8 cellular contexts compared by ENCODE assay signal in genomic region chr17:7912927-7913524, GRCh38. TPM values are rescaled to one million over a fixed set of nuclear protein-coding genes. Genes with fewer than 3 reads are reported as not detected.
DNase-seq lines count a peak whose midpoint lies in the region; ATAC-seq and TF ChIP-seq lines count a peak whose summit lies in the region.

No MANE protein-coding gene starts in this region.

- H3K36me3 ChIP-seq in BE2C = no peaks in the 10 kb centered on the region; the same call in 1 of the 2 replicates
- peaks cover 18% of the 10 kb centered on the region for H3K36me3 ChIP-seq in fibroblast of lung (ENCODE audit: control insufficient read depth, insufficient read depth, low read length)
- peaks cover 44% of the 10 kb centered on the region for H3K36me3 ChIP-seq in neutrophil

- H3K4me3 ChIP-seq in BE2C (ENCODE audit: low read depth, low read length) (no peak overlapping the region), GM12875 (ENCODE audit: low read depth, low read length) (no peak overlapping the region), fibroblast of lung (replicated peaks in 1 of 4; ENCODE audit: control extremely low read depth in 1 of 4, insufficient read depth in 1 of 4, low read depth in 3 of 4, low read length in 4 of 4) (no peak overlapping the region), neutrophil (ENCODE audit: low read depth in 1 of 2, low read length in 1 of 2) (no peak overlapping the region)

- H3K9me3 ChIP-seq in BE2C = peaks cover 3% of the 10 kb centered on the region; the same call in 1 of the 2 replicates
- no peaks in the 10 kb centered on the region for H3K9me3 ChIP-seq in fibroblast of lung (ENCODE audit: control insufficient read depth, insufficient read depth, low read depth, low read length)
- no peaks in the 10 kb centered on the region for H3K9me3 ChIP-seq in neutrophil

- no peak overlapping the region for H3K4me2 ChIP-seq in fibroblast of lung (ENCODE audit: extremely low read depth, insufficient read depth, low read length)

- H3K36me3 Mint-ChIP-seq in activated CD4-positive, alpha-beta T cell treated with anti-CD3 and anti-CD28 coated beads, Interleukin-2, amount 10 ng/mL, durations not matched to agents 24 days and 14 days (ENCODE audit: low read depth) = peaks cover 47% of the 10 kb centered on the region

- no peak for ATAC-seq in HG02973 (IDR thresholded peaks at IDR 0.05; ENCODE audit: unreplicated experiment)

- TF ChIP-seq CTCF in BE2C (IDR thresholded peaks at IDR 0.05; ENCODE audit: low read depth, low read length) = peak; percentile 77
- TF ChIP-seq CTCF in GM12875 (IDR thresholded peaks at IDR 0.05; ENCODE audit: borderline replicate concordance, insufficient read depth, low read depth, low read length) = peak; percentile 71
- peak; percentile 81 to 84 for TF ChIP-seq CTCF in fibroblast of lung (conservative IDR thresholded peaks at IDR 0.05 in 1 of 2, IDR thresholded peaks at IDR 0.05 in 1 of 2; ENCODE audit: low read depth in 1 of 2, low read length in 2 of 2)
- TF ChIP-seq CTCF in neutrophil (IDR thresholded peaks at IDR 0.05) = peak; percentile 47

- H3K4me3 Mint-ChIP-seq in activated CD4-positive, alpha-beta T cell treated with anti-CD3 and anti-CD28 coated beads, Interleukin-2, amount 10 ng/mL, durations not matched to agents 24 days and 14 days = peak overlapping the region; percentile 24

- H3K4me1 ChIP-seq in BE2C (peaks cover 2% of the 10 kb centered on the region; the same call in 1 of the 2 replicates), fibroblast of lung (ENCODE audit: control insufficient read depth, extremely low read depth, insufficient read depth, low read length) (peaks cover 8% of the 10 kb centered on the region), neutrophil (ENCODE audit: control insufficient read depth in 1 of 2, insufficient read depth in 1 of 2, low read depth in 1 of 2, low read length in 1 of 2) (peaks cover 23 to 27% of the 10 kb centered on the region in 2 experiments)

- H3K9me3 Mint-ChIP-seq in activated CD4-positive, alpha-beta T cell treated with anti-CD3 and anti-CD28 coated beads, Interleukin-2, amount 10 ng/mL, durations not matched to agents 24 days and 14 days = no peaks in the 10 kb centered on the region

- H3K4me1 Mint-ChIP-seq in activated CD4-positive, alpha-beta T cell treated with anti-CD3 and anti-CD28 coated beads, Interleukin-2, amount 10 ng/mL, durations not matched to agents 24 days and 14 days = peaks cover 28% of the 10 kb centered on the region

- H4K20me1 ChIP-seq in fibroblast of lung (ENCODE audit: control insufficient read depth, extremely low read depth, insufficient read depth, low read length) = no peaks in the 10 kb centered on the region

- H3K27me3 ChIP-seq in BE2C = no peaks in the 10 kb centered on the region
- H3K27me3 ChIP-seq in fibroblast of lung (ENCODE audit: control insufficient read depth, insufficient read depth, low read length) = no peaks in the 10 kb centered on the region
- no peaks in the 10 kb centered on the region for H3K27me3 ChIP-seq in neutrophil

- no peak overlapping the region for H2AFZ ChIP-seq in fibroblast of lung (ENCODE audit: low read length)

- no peak overlapping the region for H3K9ac ChIP-seq in fibroblast of lung (ENCODE audit: insufficient read depth, low read length)

- DNase-seq in BE2C (peak; percentile 33), NCI-H2227 treated with DMSO at 0.1 percent for 48 hours (lab: John Stamatoyannopoulos, UW) (peak; percentile 26), fibroblast of lung (ENCODE audit: low read depth in 2 of 2) (peak; percentile 66 to 86), cortex of kidney (lab: John Stamatoyannopoulos, UW) (no peak)
- peak; percentile 88 for DNase-seq in activated CD4-positive, alpha-beta T cell treated with anti-CD3 and anti-CD28 coated beads, Interleukin-2, amount 10 ng/mL, durations not matched to agents 24 days and 14 days

- no peaks in the 10 kb centered on the region for H3K79me2 ChIP-seq in fibroblast of lung (ENCODE audit: control insufficient read depth, insufficient read depth, low read length)

- intact Hi-C loops in activated CD4-positive, alpha-beta T cell treated with anti-CD3 and anti-CD28 coated beads, Interleukin-2, amount 10 ng/mL, durations not matched to agents 24 days and 14 days (cut with micrococcal nuclease) = loop anchor here (1.0 to 10.0 kb wide), 4 partner anchors 75 to 202 kb away; partner anchors contain the start of gene ALOXE3

- H3K27ac ChIP-seq in fibroblast of lung (ENCODE audit: insufficient read depth, low read length) (no peak overlapping the region), neutrophil (no peak overlapping the region)

- H3K27ac Mint-ChIP-seq in activated CD4-positive, alpha-beta T cell treated with anti-CD3 and anti-CD28 coated beads, Interleukin-2, amount 10 ng/mL, durations not matched to agents 24 days and 14 days = peak overlapping the region; percentile 58

- H3K27me3 Mint-ChIP-seq in activated CD4-positive, alpha-beta T cell treated with anti-CD3 and anti-CD28 coated beads, Interleukin-2, amount 10 ng/mL, durations not matched to agents 24 days and 14 days = no peaks in the 10 kb centered on the region

RNA-seq across cellular contexts. Expression of gene RNF227, which starts 3.1 kb away (rescaled TPM):
- 3.3 TPM for polyA plus RNA-seq in BE2C (2012; ENCODE audit: insufficient read depth, insufficient read length, low read depth)
- 6.2 and 6.5 TPM in 2 replicates for total RNA-seq in activated CD4-positive, alpha-beta T cell treated with anti-CD3 and anti-CD28 coated beads, Interleukin-2, amount 10 ng/mL, durations not matched to agents 24 days and 14 days
- 1.8 and 3.9 TPM in 2 replicates for total RNA-seq in fibroblast of lung
- polyA plus RNA-seq in fibroblast of lung = 2.2 and 2.8 TPM in 2 replicates
- polyA plus RNA-seq in fibroblast of lung (2012) = 1.3 and 1.4 TPM in 2 replicates
- 0.16 and 0.22 TPM in 2 replicates for polyA minus RNA-seq in fibroblast of lung (ENCODE audit: low replicate concordance)

RNA-seq across cellular contexts. Expression of gene KCNAB3, which starts 16.6 kb away (rescaled TPM):
- 1.6 TPM for polyA plus RNA-seq in BE2C (2012; ENCODE audit: insufficient read depth, insufficient read length, low read depth)
- 9.7 and 12.8 TPM in 2 replicates for total RNA-seq in activated CD4-positive, alpha-beta T cell treated with anti-CD3 and anti-CD28 coated beads, Interleukin-2, amount 10 ng/mL, durations not matched to agents 24 days and 14 days
- total RNA-seq in fibroblast of lung = 0.26 and 0.33 TPM in 2 replicates
- 0.69 and 1.3 TPM in 2 replicates for polyA plus RNA-seq in fibroblast of lung
- polyA plus RNA-seq in fibroblast of lung (2012) = 0.56 and 1.4 TPM in 2 replicates
- polyA minus RNA-seq in fibroblast of lung (ENCODE audit: low replicate concordance) = 0.71 and 1.1 TPM in 2 replicates

RNA-seq across cellular contexts. Expression of gene TRAPPC1, which starts 18.7 kb away (rescaled TPM):
- 156 TPM for polyA plus RNA-seq in BE2C (2012; ENCODE audit: insufficient read depth, insufficient read length, low read depth)
- 150 and 159 TPM in 2 replicates for total RNA-seq in activated CD4-positive, alpha-beta T cell treated with anti-CD3 and anti-CD28 coated beads, Interleukin-2, amount 10 ng/mL, durations not matched to agents 24 days and 14 days
- total RNA-seq in fibroblast of lung = 38.3 and 61.9 TPM in 2 replicates
- 342 and 409 TPM in 2 replicates for polyA plus RNA-seq in fibroblast of lung
- 331 TPM in 2 replicates for polyA plus RNA-seq in fibroblast of lung (2012)
- polyA minus RNA-seq in fibroblast of lung (ENCODE audit: low replicate concordance) = 331 TPM in 2 replicates

RNA-seq across cellular contexts. Expression of gene CNTROB, which starts 19.0 kb away (rescaled TPM):
- polyA plus RNA-seq in BE2C (2012; ENCODE audit: insufficient read depth, insufficient read length, low read depth) = 17.5 TPM
- 52.4 and 54.5 TPM in 2 replicates for total RNA-seq in activated CD4-positive, alpha-beta T cell treated with anti-CD3 and anti-CD28 coated beads, Interleukin-2, amount 10 ng/mL, durations not matched to agents 24 days and 14 days
- total RNA-seq in fibroblast of lung = 12.8 and 17.2 TPM in 2 replicates
- 12.6 and 20.8 TPM in 2 replicates for polyA plus RNA-seq in fibroblast of lung
- polyA plus RNA-seq in fibroblast of lung (2012) = 14.2 and 22.1 TPM in 2 replicates
- 47.9 and 51.0 TPM in 2 replicates for polyA minus RNA-seq in fibroblast of lung (ENCODE audit: low replicate concordance)

RNA-seq across cellular contexts. Expression of gene CHD3, which starts 24.4 kb away (rescaled TPM):
- polyA plus RNA-seq in BE2C (2012; ENCODE audit: insufficient read depth, insufficient read length, low read depth) = 66.8 TPM
- 152 and 158 TPM in 2 replicates for total RNA-seq in activated CD4-positive, alpha-beta T cell treated with anti-CD3 and anti-CD28 coated beads, Interleukin-2, amount 10 ng/mL, durations not matched to agents 24 days and 14 days
- 144 and 165 TPM in 2 replicates for total RNA-seq in fibroblast of lung
- polyA plus RNA-seq in fibroblast of lung = 23.6 and 23.8 TPM in 2 replicates
- polyA plus RNA-seq in fibroblast of lung (2012) = 59.8 and 78.0 TPM in 2 replicates
- polyA minus RNA-seq in fibroblast of lung (ENCODE audit: low replicate concordance) = 96.6 and 206 TPM in 2 replicates
